1 cellular context compared by ENCODE assay signal in the genomic region with DNA sequence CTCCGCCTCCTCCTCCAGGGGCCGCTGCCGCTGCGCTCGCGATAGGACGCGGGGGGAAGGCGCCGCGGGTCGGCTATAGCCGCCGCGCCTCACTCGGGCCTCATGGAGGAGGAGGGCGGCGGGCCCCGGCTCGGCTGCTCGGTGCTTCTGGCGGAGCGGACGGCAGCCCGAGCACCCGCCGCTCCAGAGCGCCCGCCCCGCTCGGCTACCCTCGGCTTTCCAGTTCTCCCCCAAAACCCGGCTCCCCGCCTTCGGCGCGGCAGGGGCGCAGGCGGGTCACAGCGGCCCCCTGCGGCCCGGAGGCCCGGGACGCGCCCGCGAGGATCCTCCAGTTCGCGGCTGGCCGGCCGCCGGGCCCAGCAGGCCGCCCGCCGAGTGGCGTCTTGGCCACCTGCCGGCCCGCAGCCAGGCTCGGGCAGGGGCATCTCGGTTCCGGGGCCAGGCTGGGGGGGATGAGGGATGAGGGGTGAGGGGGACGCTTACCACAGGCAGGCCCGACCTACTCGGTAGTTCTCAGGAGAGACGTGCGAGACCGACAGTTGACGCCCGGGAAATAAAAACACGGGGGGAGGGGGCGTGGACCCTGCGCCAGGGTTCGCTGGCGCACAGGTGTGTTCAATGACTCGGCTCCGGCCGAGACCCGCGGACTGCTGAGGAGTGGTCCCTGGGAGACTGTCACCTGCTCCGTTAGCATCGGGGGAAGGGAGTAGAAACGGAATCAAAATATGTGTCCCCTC.
A peak's percentile ranks its signal among the peaks of the same experiment; 100 is the strongest.
TF ChIP-seq lines count a peak whose summit lies in the region.

A gene with protein sequence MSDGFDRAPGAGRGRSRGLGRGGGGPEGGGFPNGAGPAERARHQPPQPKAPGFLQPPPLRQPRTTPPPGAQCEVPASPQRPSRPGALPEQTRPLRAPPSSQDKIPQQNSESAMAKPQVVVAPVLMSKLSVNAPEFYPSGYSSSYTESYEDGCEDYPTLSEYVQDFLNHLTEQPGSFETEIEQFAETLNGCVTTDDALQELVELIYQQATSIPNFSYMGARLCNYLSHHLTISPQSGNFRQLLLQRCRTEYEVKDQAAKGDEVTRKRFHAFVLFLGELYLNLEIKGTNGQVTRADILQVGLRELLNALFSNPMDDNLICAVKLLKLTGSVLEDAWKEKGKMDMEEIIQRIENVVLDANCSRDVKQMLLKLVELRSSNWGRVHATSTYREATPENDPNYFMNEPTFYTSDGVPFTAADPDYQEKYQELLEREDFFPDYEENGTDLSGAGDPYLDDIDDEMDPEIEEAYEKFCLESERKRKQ (minus strand): TSS at position 221 of the 737 bp plus-strand sequence. CDS start 231 bp downstream, outside the sequence.

TF ChIP-seq in GM12878, 131 proteins besides CTCF, POLR2A, EP300 and RAD21 (continued from another document and continues in another):
- TF ChIP-seq SPI1 (IDR thresholded peaks at IDR 0.05; ENCODE audit: borderline replicate concordance, insufficient read depth, low read depth, low read length), result no peak
- peak; percentile 59; the same call in 1 of the 2 replicates for TF ChIP-seq ZSCAN29 (IDR thresholded peaks at IDR 0.05)
- TF ChIP-seq, protein P1, sequence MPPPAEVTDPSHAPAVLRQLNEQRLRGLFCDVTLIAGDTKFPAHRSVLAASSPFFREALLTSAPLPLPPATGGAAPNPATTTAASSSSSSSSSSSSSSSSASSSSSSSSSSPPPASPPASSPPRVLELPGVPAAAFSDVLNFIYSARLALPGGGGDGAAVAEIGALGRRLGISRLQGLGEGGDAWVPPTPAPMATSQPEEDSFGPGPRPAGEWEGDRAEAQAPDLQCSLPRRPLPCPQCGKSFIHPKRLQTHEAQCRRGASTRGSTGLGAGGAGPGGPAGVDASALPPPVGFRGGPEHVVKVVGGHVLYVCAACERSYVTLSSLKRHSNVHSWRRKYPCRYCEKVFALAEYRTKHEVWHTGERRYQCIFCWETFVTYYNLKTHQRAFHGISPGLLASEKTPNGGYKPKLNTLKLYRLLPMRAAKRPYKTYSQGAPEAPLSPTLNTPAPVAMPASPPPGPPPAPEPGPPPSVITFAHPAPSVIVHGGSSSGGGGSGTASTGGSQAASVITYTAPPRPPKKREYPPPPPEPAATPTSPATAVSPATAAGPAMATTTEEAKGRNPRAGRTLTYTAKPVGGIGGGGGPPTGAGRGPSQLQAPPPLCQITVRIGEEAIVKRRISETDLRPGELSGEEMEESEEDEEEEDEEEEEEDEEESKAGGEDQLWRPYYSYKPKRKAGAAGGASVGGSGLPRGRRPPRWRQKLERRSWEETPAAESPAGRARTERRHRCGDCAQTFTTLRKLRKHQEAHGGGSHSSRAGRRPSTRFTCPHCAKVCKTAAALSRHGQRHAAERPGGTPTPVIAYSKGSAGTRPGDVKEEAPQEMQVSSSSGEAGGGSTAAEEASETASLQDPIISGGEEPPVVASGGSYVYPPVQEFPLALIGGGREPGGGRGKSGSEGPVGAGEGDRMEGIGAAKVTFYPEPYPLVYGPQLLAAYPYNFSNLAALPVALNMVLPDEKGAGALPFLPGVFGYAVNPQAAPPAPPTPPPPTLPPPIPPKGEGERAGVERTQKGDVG (CRISPR knock-in tag; IDR thresholded peaks at IDR 0.05), result no peak
- TF ChIP-seq SMAD5 (IDR thresholded peaks at IDR 0.05; ENCODE audit: low read depth), result no peak; the same call in 1 of the 2 replicates
- peak; percentile 69; the same call in 1 of the 2 replicates for TF ChIP-seq RB1 (IDR thresholded peaks at IDR 0.05; ENCODE audit: borderline replicate concordance)
- peak; percentile 22 to 38; a peak in 2 of 4 replicates for TF ChIP-seq BHLHE40 (IDR thresholded peaks at IDR 0.05; ENCODE audit: borderline replicate concordance in 1 of 2, low read depth in 2 of 2, low read length in 1 of 2)
- peak; percentile 79; the same call in 1 of the 2 replicates for TF ChIP-seq PML (IDR thresholded peaks at IDR 0.05; ENCODE audit: low read length)
- TF ChIP-seq CBX5 (IDR thresholded peaks at IDR 0.05; ENCODE audit: low read depth), result peak; percentile 81; the same call in 1 of the 2 replicates
- TF ChIP-seq ZNF24 (IDR thresholded peaks at IDR 0.05), result peak; percentile 59; the same call in 1 of the 2 replicates
- TF ChIP-seq POU2F2 (IDR thresholded peaks at IDR 0.05; ENCODE audit: borderline replicate concordance, low read depth, low read length), result peak; percentile 25; the same call in 1 of the 3 replicates
- TF ChIP-seq HCFC1 (IDR thresholded peaks at IDR 0.05; ENCODE audit: low read length), result peak; percentile 40; the same call in 1 of the 2 replicates
- peak in 1 of 2 experiments; percentile 28; a peak in 1 of 4 replicates for TF ChIP-seq SRF (IDR thresholded peaks at IDR 0.05; ENCODE audit: low read depth in 2 of 2, low read length in 2 of 2)
- TF ChIP-seq IRF4 (IDR thresholded peaks at IDR 0.05; ENCODE audit: low read depth, low read length), result no peak
- TF ChIP-seq NR2F1 (conservative IDR thresholded peaks at IDR 0.05), result peak; percentile 76
- no peak for TF ChIP-seq RFX5 (IDR thresholded peaks at IDR 0.05; ENCODE audit: low read depth, low read length)
- no peak for TF ChIP-seq CBX3 (IDR thresholded peaks at IDR 0.05; ENCODE audit: borderline replicate concordance, low read depth)
- peak; percentile 33; the same call in 1 of the 2 replicates for TF ChIP-seq CREM (IDR thresholded peaks at IDR 0.05; ENCODE audit: low read depth)
- 0 out of 2 replicates have a peak, but pooled peaks have one; percentile 50 for TF ChIP-seq STAT1 (conservative IDR thresholded peaks at IDR 0.05)
- TF ChIP-seq KAT2A (conservative IDR thresholded peaks at IDR 0.05; ENCODE audit: control insufficient read depth, low read depth, low read length), result no peak
- TF ChIP-seq SMARCA5 (IDR thresholded peaks at IDR 0.05), result peak; percentile 90; the same call in 1 of the 2 replicates
- TF ChIP-seq, protein P2, sequence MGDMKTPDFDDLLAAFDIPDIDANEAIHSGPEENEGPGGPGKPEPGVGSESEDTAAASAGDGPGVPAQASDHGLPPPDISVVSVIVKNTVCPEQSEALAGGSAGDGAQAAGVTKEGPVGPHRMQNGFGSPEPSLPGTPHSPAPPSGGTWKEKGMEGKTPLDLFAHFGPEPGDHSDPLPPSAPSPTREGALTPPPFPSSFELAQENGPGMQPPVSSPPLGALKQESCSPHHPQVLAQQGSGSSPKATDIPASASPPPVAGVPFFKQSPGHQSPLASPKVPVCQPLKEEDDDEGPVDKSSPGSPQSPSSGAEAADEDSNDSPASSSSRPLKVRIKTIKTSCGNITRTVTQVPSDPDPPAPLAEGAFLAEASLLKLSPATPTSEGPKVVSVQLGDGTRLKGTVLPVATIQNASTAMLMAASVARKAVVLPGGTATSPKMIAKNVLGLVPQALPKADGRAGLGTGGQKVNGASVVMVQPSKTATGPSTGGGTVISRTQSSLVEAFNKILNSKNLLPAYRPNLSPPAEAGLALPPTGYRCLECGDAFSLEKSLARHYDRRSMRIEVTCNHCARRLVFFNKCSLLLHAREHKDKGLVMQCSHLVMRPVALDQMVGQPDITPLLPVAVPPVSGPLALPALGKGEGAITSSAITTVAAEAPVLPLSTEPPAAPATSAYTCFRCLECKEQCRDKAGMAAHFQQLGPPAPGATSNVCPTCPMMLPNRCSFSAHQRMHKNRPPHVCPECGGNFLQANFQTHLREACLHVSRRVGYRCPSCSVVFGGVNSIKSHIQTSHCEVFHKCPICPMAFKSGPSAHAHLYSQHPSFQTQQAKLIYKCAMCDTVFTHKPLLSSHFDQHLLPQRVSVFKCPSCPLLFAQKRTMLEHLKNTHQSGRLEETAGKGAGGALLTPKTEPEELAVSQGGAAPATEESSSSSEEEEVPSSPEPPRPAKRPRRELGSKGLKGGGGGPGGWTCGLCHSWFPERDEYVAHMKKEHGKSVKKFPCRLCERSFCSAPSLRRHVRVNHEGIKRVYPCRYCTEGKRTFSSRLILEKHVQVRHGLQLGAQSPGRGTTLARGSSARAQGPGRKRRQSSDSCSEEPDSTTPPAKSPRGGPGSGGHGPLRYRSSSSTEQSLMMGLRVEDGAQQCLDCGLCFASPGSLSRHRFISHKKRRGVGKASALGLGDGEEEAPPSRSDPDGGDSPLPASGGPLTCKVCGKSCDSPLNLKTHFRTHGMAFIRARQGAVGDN (IDR thresholded peaks at IDR 0.05), result peak; percentile 71
- TF ChIP-seq, protein P3, sequence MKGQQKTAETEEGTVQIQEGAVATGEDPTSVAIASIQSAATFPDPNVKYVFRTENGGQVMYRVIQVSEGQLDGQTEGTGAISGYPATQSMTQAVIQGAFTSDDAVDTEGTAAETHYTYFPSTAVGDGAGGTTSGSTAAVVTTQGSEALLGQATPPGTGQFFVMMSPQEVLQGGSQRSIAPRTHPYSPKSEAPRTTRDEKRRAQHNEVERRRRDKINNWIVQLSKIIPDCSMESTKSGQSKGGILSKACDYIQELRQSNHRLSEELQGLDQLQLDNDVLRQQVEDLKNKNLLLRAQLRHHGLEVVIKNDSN (IDR thresholded peaks at IDR 0.05; ENCODE audit: borderline replicate concordance, extremely low read length, insufficient read depth, low read depth, low read length), result no peak
- TF ChIP-seq, protein P4, sequence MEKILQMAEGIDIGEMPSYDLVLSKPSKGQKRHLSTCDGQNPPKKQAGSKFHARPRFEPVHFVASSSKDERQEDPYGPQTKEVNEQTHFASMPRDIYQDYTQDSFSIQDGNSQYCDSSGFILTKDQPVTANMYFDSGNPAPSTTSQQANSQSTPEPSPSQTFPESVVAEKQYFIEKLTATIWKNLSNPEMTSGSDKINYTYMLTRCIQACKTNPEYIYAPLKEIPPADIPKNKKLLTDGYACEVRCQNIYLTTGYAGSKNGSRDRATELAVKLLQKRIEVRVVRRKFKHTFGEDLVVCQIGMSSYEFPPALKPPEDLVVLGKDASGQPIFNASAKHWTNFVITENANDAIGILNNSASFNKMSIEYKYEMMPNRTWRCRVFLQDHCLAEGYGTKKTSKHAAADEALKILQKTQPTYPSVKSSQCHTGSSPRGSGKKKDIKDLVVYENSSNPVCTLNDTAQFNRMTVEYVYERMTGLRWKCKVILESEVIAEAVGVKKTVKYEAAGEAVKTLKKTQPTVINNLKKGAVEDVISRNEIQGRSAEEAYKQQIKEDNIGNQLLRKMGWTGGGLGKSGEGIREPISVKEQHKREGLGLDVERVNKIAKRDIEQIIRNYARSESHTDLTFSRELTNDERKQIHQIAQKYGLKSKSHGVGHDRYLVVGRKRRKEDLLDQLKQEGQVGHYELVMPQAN (conservative IDR thresholded peaks at IDR 0.05), result peak; percentile 51; the same call in 1 of the 2 replicates
- TF ChIP-seq FOS (IDR thresholded peaks at IDR 0.05; ENCODE audit: borderline replicate concordance, extremely low read depth, insufficient read length), result no peak
- TF ChIP-seq DPF2 (IDR thresholded peaks at IDR 0.05), result peak; percentile 88
- TF ChIP-seq, protein P5, sequence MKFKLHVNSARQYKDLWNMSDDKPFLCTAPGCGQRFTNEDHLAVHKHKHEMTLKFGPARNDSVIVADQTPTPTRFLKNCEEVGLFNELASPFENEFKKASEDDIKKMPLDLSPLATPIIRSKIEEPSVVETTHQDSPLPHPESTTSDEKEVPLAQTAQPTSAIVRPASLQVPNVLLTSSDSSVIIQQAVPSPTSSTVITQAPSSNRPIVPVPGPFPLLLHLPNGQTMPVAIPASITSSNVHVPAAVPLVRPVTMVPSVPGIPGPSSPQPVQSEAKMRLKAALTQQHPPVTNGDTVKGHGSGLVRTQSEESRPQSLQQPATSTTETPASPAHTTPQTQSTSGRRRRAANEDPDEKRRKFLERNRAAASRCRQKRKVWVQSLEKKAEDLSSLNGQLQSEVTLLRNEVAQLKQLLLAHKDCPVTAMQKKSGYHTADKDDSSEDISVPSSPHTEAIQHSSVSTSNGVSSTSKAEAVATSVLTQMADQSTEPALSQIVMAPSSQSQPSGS (IDR thresholded peaks at IDR 0.05; ENCODE audit: low read length), result no peak
- no peak for TF ChIP-seq MEF2A (IDR thresholded peaks at IDR 0.05; ENCODE audit: insufficient read depth, low read depth, low read length)
- peak; percentile 91 for TF ChIP-seq CHD2 (IDR thresholded peaks at IDR 0.05; ENCODE audit: borderline replicate concordance, low read depth, low read length)
- TF ChIP-seq MTA3 (IDR thresholded peaks at IDR 0.05; ENCODE audit: borderline replicate concordance, low read length), result no peak
- no peak for TF ChIP-seq WRNIP1 (IDR thresholded peaks at IDR 0.05; ENCODE audit: borderline replicate concordance, low read depth, low read length)
- TF ChIP-seq, protein P6, sequence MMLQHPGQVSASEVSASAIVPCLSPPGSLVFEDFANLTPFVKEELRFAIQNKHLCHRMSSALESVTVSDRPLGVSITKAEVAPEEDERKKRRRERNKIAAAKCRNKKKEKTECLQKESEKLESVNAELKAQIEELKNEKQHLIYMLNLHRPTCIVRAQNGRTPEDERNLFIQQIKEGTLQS (IDR thresholded peaks at IDR 0.05; ENCODE audit: borderline replicate concordance, extremely low read depth, low read depth, low read length), result no peak
- no peak for TF ChIP-seq NBN (IDR thresholded peaks at IDR 0.05)
- TF ChIP-seq TCF12 (IDR thresholded peaks at IDR 0.05; ENCODE audit: low read depth, low read length), result 0 out of 2 replicates have a peak, but pooled peaks have one; percentile 5
- TF ChIP-seq JUNB (IDR thresholded peaks at IDR 0.05), result no peak
- 0 out of 2 replicates have a peak, but pooled peaks have one; percentile 76 for TF ChIP-seq ASH2L (IDR thresholded peaks at IDR 0.05; ENCODE audit: borderline replicate concordance, low read depth)
- TF ChIP-seq, protein P7, sequence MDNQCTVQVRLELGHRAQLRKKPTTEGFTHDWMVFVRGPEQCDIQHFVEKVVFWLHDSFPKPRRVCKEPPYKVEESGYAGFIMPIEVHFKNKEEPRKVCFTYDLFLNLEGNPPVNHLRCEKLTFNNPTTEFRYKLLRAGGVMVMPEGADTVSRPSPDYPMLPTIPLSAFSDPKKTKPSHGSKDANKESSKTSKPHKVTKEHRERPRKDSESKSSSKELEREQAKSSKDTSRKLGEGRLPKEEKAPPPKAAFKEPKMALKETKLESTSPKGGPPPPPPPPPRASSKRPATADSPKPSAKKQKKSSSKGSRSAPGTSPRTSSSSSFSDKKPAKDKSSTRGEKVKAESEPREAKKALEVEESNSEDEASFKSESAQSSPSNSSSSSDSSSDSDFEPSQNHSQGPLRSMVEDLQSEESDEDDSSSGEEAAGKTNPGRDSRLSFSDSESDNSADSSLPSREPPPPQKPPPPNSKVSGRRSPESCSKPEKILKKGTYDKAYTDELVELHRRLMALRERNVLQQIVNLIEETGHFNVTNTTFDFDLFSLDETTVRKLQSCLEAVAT (IDR thresholded peaks at IDR 0.05), result no peak
- no peak for TF ChIP-seq CEBPB (IDR thresholded peaks at IDR 0.05; ENCODE audit: borderline replicate concordance in 1 of 2, low read depth in 2 of 2, low read length in 2 of 2)
- peak; percentile 53 for TF ChIP-seq NR2C1 (IDR thresholded peaks at IDR 0.05)
- TF ChIP-seq MXI1 (IDR thresholded peaks at IDR 0.05; ENCODE audit: low read depth, low read length), result peak; percentile 58; the same call in 1 of the 2 replicates
- 0 out of 2 replicates have a peak, but pooled peaks have one; percentile 40 for TF ChIP-seq ZBED1 (IDR thresholded peaks at IDR 0.05; ENCODE audit: borderline replicate concordance)
- TF ChIP-seq, protein P8, sequence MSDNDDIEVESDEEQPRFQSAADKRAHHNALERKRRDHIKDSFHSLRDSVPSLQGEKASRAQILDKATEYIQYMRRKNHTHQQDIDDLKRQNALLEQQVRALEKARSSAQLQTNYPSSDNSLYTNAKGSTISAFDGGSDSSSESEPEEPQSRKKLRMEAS (IDR thresholded peaks at IDR 0.05; ENCODE audit: low read depth, low read length), result no peak
- TF ChIP-seq POLR2AphosphoS2 (IDR thresholded peaks at IDR 0.05; ENCODE audit: low read depth, low read length), result 0 out of 2 replicates have a peak, but pooled peaks have one; percentile 38
- TF ChIP-seq POLR2AphosphoS5 (IDR thresholded peaks at IDR 0.05; ENCODE audit: low read length), result peak; percentile 71; the same call in 1 of the 2 replicates
- 0 out of 2 replicates have a peak, but pooled peaks have one; percentile 32 for TF ChIP-seq RCOR1 (conservative IDR thresholded peaks at IDR 0.05; ENCODE audit: low read depth, low read length)
- no peak for TF ChIP-seq EED (IDR thresholded peaks at IDR 0.05; ENCODE audit: low read depth)
- TF ChIP-seq MYC (IDR thresholded peaks at IDR 0.05; ENCODE audit: insufficient read depth, insufficient read length, insufficient replicate concordance, low read length, severe bottlenecking), result peak; percentile 32
